ENCODE assay signal across 20 cellular contexts in the genomic region with DNA sequence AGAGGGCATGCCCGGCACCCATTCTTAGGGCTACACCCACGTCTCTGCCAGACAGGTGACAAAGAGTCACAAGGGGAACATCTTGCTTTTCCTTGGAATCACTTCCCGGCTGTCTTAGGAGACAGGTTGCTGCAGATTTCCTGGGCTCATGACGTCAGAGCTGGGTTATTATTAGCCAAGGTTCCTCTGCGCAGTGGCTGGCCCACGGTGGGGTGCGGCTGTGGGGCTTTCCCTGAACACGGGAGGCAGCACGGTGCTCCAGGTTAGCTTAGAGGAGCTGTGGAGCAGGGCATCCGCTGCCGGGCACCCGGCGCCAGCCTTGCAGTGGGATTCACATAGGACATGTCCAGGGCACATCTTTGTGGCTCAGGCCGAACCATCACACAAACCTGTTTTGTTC.
"Had no signal": no experiment of that assay in that cellular context is flagged by ENCODE, and none has a peak within 500 bp of the region (broad histone marks: within the 10 kb centered on the region; RNA-seq: fewer than 3 reads in every experiment).

No MANE protein-coding gene starts in this region.

- DNase-seq: activated CD4-positive, alpha-beta T cell treated with anti-CD3 and anti-CD28 coated beads for 1 hour; activated CD4-positive, alpha-beta T cell treated with anti-CD3 and anti-CD28 coated beads, Interleukin-2, amount 50 U/mL, for 4 hours; activated CD8-positive, alpha-beta memory T cell treated with anti-CD3 and anti-CD28 coated beads, Interleukin-2, amount 10 ng/mL, durations not matched to agents 7 days and 5 days; activated naive CD4-positive, alpha-beta T cell treated with anti-CD3 and anti-CD28 coated beads for 36 hours; activated T-cell treated with anti-CD3 and anti-CD28 coated beads, Interleukin-2, amount 50 U/mL, for 1 hour; effector CD4-positive, alpha-beta T cell; gastrocnemius medialis; nephron progenitor cell; psoas muscle; sigmoid colon; stimulated activated CD4-positive, alpha-beta T cell treated with anti-CD3 and anti-CD28 coated beads, Interleukin-1b, Interleukin-23, amount 100 ng/mL, for 48 hours; T-cell; T-helper 9 cell; thyroid gland had no signal

- ATAC-seq: activated CD8-positive, alpha-beta memory T cell treated with anti-CD3 and anti-CD28 coated beads, Interleukin-2, amount 10 ng/mL, durations not matched to agents 7 days and 5 days; gastrocnemius medialis; psoas muscle; T-cell had no signal

- H3K9me3 ChIP-seq: gastrocnemius medialis, psoas muscle, sigmoid colon, thyroid gland had no signal

- H3K4me3 ChIP-seq: coronary artery, gastrocnemius medialis, psoas muscle, sigmoid colon, SK-N-MC, thyroid gland had no signal

- FAIRE-seq: astrocyte, endothelial cell of umbilical vein, urothelium cell line had no signal

- H3K9me3 Mint-ChIP-seq: activated naive CD4-positive, alpha-beta T cell treated with anti-CD3 and anti-CD28 coated beads for 36 hours; activated T-helper 2 cell treated with anti-CD3 and anti-CD28 coated beads, Interferon-gamma antibody, Interleukin-2, Interleukin-4, amounts not matched to agents 10 μg/mL and 5 μg/mL and 100 μg/mL, durations not matched to agents 14 hours and 24 hours and 36 hours; nephron progenitor cell; T-cell had no signal

- H3K36me3 ChIP-seq: gastrocnemius medialis had no signal

- H3K4me1 Mint-ChIP-seq: T-cell had no signal

- H3K27ac ChIP-seq: coronary artery, gastrocnemius medialis, psoas muscle, sigmoid colon, SK-N-MC, thyroid gland had no signal

- H3K4me3 Mint-ChIP-seq: activated CD8-positive, alpha-beta memory T cell treated with anti-CD3 and anti-CD28 coated beads, Interleukin-2, amount 10 ng/mL, durations not matched to agents 7 days and 5 days; activated naive CD4-positive, alpha-beta T cell treated with anti-CD3 and anti-CD28 coated beads for 36 hours; nephron progenitor cell; T-cell had no signal

- H3K27me3 ChIP-seq: gastrocnemius medialis, sigmoid colon, thyroid gland had no signal

- H3K27ac Mint-ChIP-seq: activated CD8-positive, alpha-beta memory T cell treated with anti-CD3 and anti-CD28 coated beads, Interleukin-2, amount 10 ng/mL, durations not matched to agents 7 days and 5 days; activated naive CD4-positive, alpha-beta T cell treated with anti-CD3 and anti-CD28 coated beads for 36 hours; activated T-helper 2 cell treated with anti-CD3 and anti-CD28 coated beads, Interferon-gamma antibody, Interleukin-2, Interleukin-4, amounts not matched to agents 10 μg/mL and 5 μg/mL and 100 μg/mL, durations not matched to agents 14 hours and 24 hours and 36 hours; nephron progenitor cell; T-cell had no signal

- H3K4me1 ChIP-seq: gastrocnemius medialis, psoas muscle had no signal
